13 cellular contexts compared by ENCODE assay signal in genomic region chr6:20873425-20874190, GRCh38.
DNase-seq lines count a peak whose midpoint lies in the region; ATAC-seq, FAIRE-seq and TF ChIP-seq lines count a peak whose summit lies in the region.
"Had no signal": no experiment of that assay in that cellular context is flagged by ENCODE, and none has a peak within 500 bp of the region (broad histone marks: within the 10 kb centered on the region; RNA-seq: fewer than 3 reads in every experiment).

No MANE protein-coding gene starts in this region.

- no peak overlapping the region for H2BK15ac ChIP-seq in H1 (ENCODE audit: low read length)

- H3K4ac ChIP-seq in H1 (replicated peaks; ENCODE audit: insufficient read length, low read depth, low read length) = no peak overlapping the region

- no peaks in the 10 kb centered on the region for H3K9me3 ChIP-seq in H1 (ENCODE audit: insufficient read depth in 2 of 2, low read depth in 1 of 2, low read length in 1 of 2)
- no peaks in the 10 kb centered on the region for H3K9me3 ChIP-seq in uterus
- H3K9me3 ChIP-seq in CD8-positive, alpha-beta memory T cell (ENCODE audit: low read length) = no peaks in the 10 kb centered on the region
- H3K9me3 ChIP-seq: right atrium auricular region, upper lobe of left lung had no signal

- no peak overlapping the region for H2AK5ac ChIP-seq in H1 (ENCODE audit: low read depth, low read length)

- H3K23ac ChIP-seq in H1 (ENCODE audit: insufficient read length) = no peak overlapping the region

- H3K14ac ChIP-seq in H1 (ENCODE audit: insufficient read length) = no peak overlapping the region

- DNase-seq in H54 (ENCODE audit: insufficient read length, low spot score) (no peak), NCI-H69 (lab: John Stamatoyannopoulos, UW) (peak; percentile 74), H1 (ENCODE audit: low read depth in 1 of 2, low spot score in 2 of 2) (no peak), uterus (no peak)
- DNase-seq in CD8-positive, alpha-beta memory T cell = no peak
- DNase-seq: OCI-M1, upper lobe of left lung had no signal

- no peak overlapping the region for H2AFZ ChIP-seq in H1 (ENCODE audit: low read length)

- FAIRE-seq in H54 (lab: Jason Lieb, UNC) = peak; percentile 11
- FAIRE-seq in H1 (lab: Jason Lieb, UNC) = peak; percentile 48
- FAIRE-seq: frontal cortex, TTC549 had no signal

- no peak overlapping the region for H3K9ac ChIP-seq in H1 (replicated peaks in 1 of 4; ENCODE audit: extremely low read depth in 1 of 4, low read depth in 3 of 4, low read length in 3 of 4)

- WGBS in H1 (ENCODE audit: extremely low coverage in 1 of 2, insufficient coverage in 1 of 2, insufficient read length in 1 of 2, insufficient replicate concordance in 2 of 2, low coverage in 1 of 2, low lambda C conversion rate in 2 of 2, missing lambda C conversion rate in 1 of 2), 2 experiments = 53% methylated on average over 7 of the region's 7 CpGs; no CpG with 5 or more reads in 1 of the 2 experiments

- TF ChIP-seq EP300 in H1 (IDR thresholded peaks at IDR 0.05; ENCODE audit: borderline replicate concordance in 1 of 2, low read depth in 2 of 2, low read length in 2 of 2) = no peak

- H3K27me3 Mint-ChIP-seq in nephron (ENCODE audit: low read depth) = no peaks in the 10 kb centered on the region
- no peaks in the 10 kb centered on the region for H3K27me3 Mint-ChIP-seq in CD8-positive, alpha-beta memory T cell

- peak; percentile 62 to 71 for TF ChIP-seq RAD21 in H1 (IDR thresholded peaks at IDR 0.05 in 1 of 2, conservative IDR thresholded peaks at IDR 0.05 in 1 of 2; ENCODE audit: low read depth in 2 of 2, low read length in 2 of 2)

- H2BK20ac ChIP-seq in H1 (ENCODE audit: low read length) = peak overlapping the region; percentile 77; the same call in 1 of the 2 replicates

- TF ChIP-seq CTCF in H1 (IDR thresholded peaks at IDR 0.05; ENCODE audit: control extremely low read depth in 1 of 3, insufficient read depth in 1 of 3, low read depth in 1 of 3, low read length in 3 of 3) = peak; percentile 31 to 35 (median 32)
- TF ChIP-seq CTCF in nephron (IDR thresholded peaks at IDR 0.05; ENCODE audit: unreplicated experiment in 3 of 3) = peak in 1 of 3 experiments; percentile 20
- TF ChIP-seq CTCF in uterus (IDR thresholded peaks at IDR 0.05) = no peak

- no peaks in the 10 kb centered on the region for H3K27me3 ChIP-seq in H1 (replicated peaks in 1 of 4; ENCODE audit: control insufficient read depth in 3 of 4, extremely low read depth in 1 of 4, insufficient read depth in 3 of 4, low read length in 3 of 4)
- H3K27me3 ChIP-seq in uterus = no peaks in the 10 kb centered on the region
- H3K27me3 ChIP-seq in CD8-positive, alpha-beta memory T cell (ENCODE audit: insufficient read depth, low read length, poor library complexity, severe bottlenecking) = no peaks in the 10 kb centered on the region
- H3K27me3 ChIP-seq: right atrium auricular region, upper lobe of left lung had no signal

- H2BK5ac ChIP-seq in H1 (ENCODE audit: low read depth, low read length) = peak overlapping the region; percentile 86; the same call in 1 of the 2 replicates

- CTCF ChIA-PET in H1 (lab: Charles Lee; ENCODE audit: partially characterized antibody) = interaction anchor here (0.6 to 1.2 kb wide), 4 partner anchors 28 to 593 kb away, joined by 3 to 5 read pairs (median 3); no protein-coding TSS in a partner anchor
- CTCF ChIA-PET in CD8-positive, alpha-beta memory T cell (lab: Charles Lee) = no interaction called here

- H4K5ac ChIP-seq in H1 (ENCODE audit: insufficient read length, low read depth, low read length) = no peak overlapping the region

- H3K36me3 ChIP-seq in H1 (ENCODE audit: control insufficient read depth in 2 of 4, insufficient read depth in 4 of 4, low read length in 3 of 4) (no peaks in the 10 kb centered on the region), uterus (no peaks in the 10 kb centered on the region)
- no peaks in the 10 kb centered on the region for H3K36me3 ChIP-seq in CD8-positive, alpha-beta memory T cell (ENCODE audit: insufficient read depth, low read length)
- H3K36me3 ChIP-seq: right atrium auricular region, upper lobe of left lung had no signal

- no peak overlapping the region for H3K4me2 ChIP-seq in H1 (ENCODE audit: insufficient read depth in 1 of 2, low read depth in 2 of 2, low read length in 2 of 2)

- H3K9me3 Mint-ChIP-seq in nephron = no peaks in the 10 kb centered on the region
- H3K9me3 Mint-ChIP-seq in CD8-positive, alpha-beta memory T cell = peaks cover 0 to 6% (median 0%) of the 10 kb centered on the region in 5 donors

- no peak overlapping the region for H3K18ac ChIP-seq in H1 (ENCODE audit: extremely low read depth, low read length)

- no peak overlapping the region for H3K56ac ChIP-seq in H1 (replicated peaks; ENCODE audit: insufficient read length, low read depth, low read length)

- ATAC-seq in GM18511 (IDR thresholded peaks at IDR 0.05; ENCODE audit: unreplicated experiment) (no peak), GM21786 (IDR thresholded peaks at IDR 0.05; ENCODE audit: unreplicated experiment) (no peak)

- no peak overlapping the region for H4K8ac ChIP-seq in H1 (ENCODE audit: extremely low read depth, insufficient read depth, low read length)

- POLR2A ChIA-PET in H1 (lab: Charles Lee; ENCODE audit: partially characterized antibody) = interaction anchor here (1.1 to 1.8 kb wide), 3 partner anchors 28 to 720 kb away, joined by 3 to 5 read pairs (median 3); partner anchors contain the start of gene SOX4
- POLR2A ChIA-PET in CD8-positive, alpha-beta memory T cell (lab: Charles Lee) = no interaction called here

- H4K91ac ChIP-seq in H1 (replicated peaks; ENCODE audit: insufficient read length, low read length) = peak overlapping the region; percentile 45

- no peaks in the 10 kb centered on the region for H3K36me3 Mint-ChIP-seq in nephron (ENCODE audit: low read depth)
- peaks cover 5 to 50% (median 11%) of the 10 kb centered on the region in 3 donors for H3K36me3 Mint-ChIP-seq in CD8-positive, alpha-beta memory T cell

- H3K79me2 ChIP-seq in H1 (ENCODE audit: control insufficient read depth in 1 of 2, insufficient read depth in 2 of 2, low read length in 2 of 2) = no peaks in the 10 kb centered on the region

- no peak overlapping the region for H2BK12ac ChIP-seq in H1 (ENCODE audit: low read depth, low read length)

- no peak overlapping the region for H3K4me3 Mint-ChIP-seq in nephron
- no peak overlapping the region for H3K4me3 Mint-ChIP-seq in CD8-positive, alpha-beta memory T cell

- H3K23me2 ChIP-seq in H1 (ENCODE audit: low read depth, low read length) = no peaks in the 10 kb centered on the region

- peak overlapping the region; percentile 57 for H2BK120ac ChIP-seq in H1 (replicated peaks; ENCODE audit: low read depth, low read length)

- H3K27ac Mint-ChIP-seq in nephron = peak overlapping the region; percentile 8 to 85 (median 49)
- H3K27ac Mint-ChIP-seq in CD8-positive, alpha-beta memory T cell = no peak overlapping the region

- intact Hi-C loops in uterus (cut with DNase I; ENCODE audit: low total_unique reads) = no loop called here

- H4K20me1 ChIP-seq in H1 (replicated peaks in 1 of 2; ENCODE audit: control insufficient read depth in 1 of 2, insufficient read depth in 2 of 2, low read length in 2 of 2) = no peaks in the 10 kb centered on the region

- peaks cover 53% of the 10 kb centered on the region for H3K4me1 Mint-ChIP-seq in nephron
- H3K4me1 Mint-ChIP-seq in CD8-positive, alpha-beta memory T cell = peaks cover 0 to 2% (median 0%) of the 10 kb centered on the region in 3 donors

- H3K4me3 ChIP-seq in H1 (ENCODE audit: extremely low read depth in 1 of 4, insufficient read depth in 2 of 4, low read depth in 3 of 4, low read length in 4 of 4) (no peak overlapping the region), uterus (no peak overlapping the region)
- H3K4me3 ChIP-seq in CD8-positive, alpha-beta memory T cell (ENCODE audit: low read length) = no peak overlapping the region
- H3K4me3 ChIP-seq: right atrium auricular region, upper lobe of left lung had no signal

- no peaks in the 10 kb centered on the region for H3K79me1 ChIP-seq in H1 (ENCODE audit: low read depth, low read length)

- H3K27ac ChIP-seq in H1 (ENCODE audit: low read depth, low read length) (no peak overlapping the region), uterus (no peak overlapping the region)
- no peak overlapping the region for H3K27ac ChIP-seq in CD8-positive, alpha-beta memory T cell (ENCODE audit: low read depth, low read length)
- H3K27ac ChIP-seq: right atrium auricular region, upper lobe of left lung had no signal

- H3K4me1 ChIP-seq in H1 (replicated peaks in 1 of 4; ENCODE audit: control insufficient read depth in 3 of 4, insufficient read depth in 4 of 4, low read length in 3 of 4) (peaks cover 2 to 16% (median 9%) of the 10 kb centered on the region in 4 experiments; a peak in 6 of 7 replicates), uterus (peaks cover 0 to 4% of the 10 kb centered on the region in 2 donors)
- no peaks in the 10 kb centered on the region for H3K4me1 ChIP-seq in CD8-positive, alpha-beta memory T cell (ENCODE audit: insufficient read depth, low read length)
- H3K4me1 ChIP-seq: upper lobe of left lung had no signal

- TF ChIP-seq POLR2A in H54 (IDR thresholded peaks at IDR 0.05; ENCODE audit: low read depth, low read length) = no peak
- TF ChIP-seq POLR2A in H1 (IDR thresholded peaks at IDR 0.05; ENCODE audit: control extremely low read depth in 1 of 2, low read depth in 2 of 2, low read length in 2 of 2) = no peak
- TF ChIP-seq POLR2A in uterus (IDR thresholded peaks at IDR 0.05) = no peak

TF ChIP-seq in H1, 55 proteins besides CTCF, POLR2A, EP300 and RAD21:
- TF ChIP-seq NANOG (IDR thresholded peaks at IDR 0.05; ENCODE audit: insufficient read depth, low read depth, low read length, poor library complexity, severe bottlenecking) = peak; percentile 92
- no peak for TF ChIP-seq SP1 (IDR thresholded peaks at IDR 0.05; ENCODE audit: low read depth, low read length)

Comparison
In these comparisons a context has a peak if more than half of its experiments do, and no peak if none do; other contexts are left out.
1. CTCF ChIP-seq: peak in H1 (3 of 3); none in uterus (0 of 4).
2. H3K27ac Mint-ChIP-seq: peak in nephron (3 of 3); none in CD8-positive, alpha-beta memory T cell (0 of 8).